In genomic region chr3:50254577-50255250, GRCh38 we compare ENCODE assay signal across 10 cellular contexts. TPM values are rescaled to one million over a fixed set of nuclear protein-coding genes. Genes with fewer than 3 reads are reported as not detected.
A peak's percentile ranks its signal among the peaks of the same experiment; 100 is the strongest.
DNase-seq lines count a peak whose midpoint lies in the region; ATAC-seq, FAIRE-seq and TF ChIP-seq lines count a peak whose summit lies in the region.
"Had no signal": no experiment of that assay in that cellular context is flagged by ENCODE, and none has a peak within 500 bp of the region (broad histone marks: within the 10 kb centered on the region; RNA-seq: fewer than 3 reads in every experiment).

No MANE protein-coding gene starts in this region.

- POLR2A ChIA-PET in WTC11 (lab: Charles Lee): no interaction called here

- H3K9me3 Mint-ChIP-seq in WTC11: no peaks in the 10 kb centered on the region

- peaks cover 20% of the 10 kb centered on the region for H3K4me1 Mint-ChIP-seq in WTC11

- H3K27me3 Mint-ChIP-seq in WTC11 (ENCODE audit: low read depth): no peaks in the 10 kb centered on the region

- no peak for TF ChIP-seq POLR2A in GM12892 (IDR thresholded peaks at IDR 0.05; ENCODE audit: low read depth, low read length)

- no peak for FAIRE-seq in GM12892 (lab: Jason Lieb, UNC)
- FAIRE-seq: TTC549 had no signal

- 0 out of 2 replicates have a peak, but pooled peaks have one; percentile 14 for ATAC-seq in WTC11

- no peak overlapping the region for H3K4me3 ChIP-seq in fibroblast of pulmonary artery (replicated peaks; ENCODE audit: low read depth, low read length)

- CTCF ChIA-PET in WTC11 (lab: Charles Lee): interaction anchor here (0.6 to 7.6 kb wide), 6 partner anchors 6 to 67 kb away, joined by 3 to 151 read pairs (median 6); no protein-coding TSS in a partner anchor

- peak; percentile 51 for DNase-seq in EH (ENCODE audit: low read depth)
- no peak for DNase-seq in WTC11 (ENCODE audit: low spot score)
- DNase-seq in fibroblast of pulmonary artery (ENCODE audit: low read depth): peak; percentile 86
- peak; percentile 82 for DNase-seq in pulmonary artery endothelial cell (ENCODE audit: low read depth, low spot score)
- no peak for DNase-seq in retina
- no peak for DNase-seq in GDM1 (lab: John Stamatoyannopoulos, UW)
- DNase-seq in NCI-H2171 (lab: John Stamatoyannopoulos, UW): no peak
- DNase-seq in GM12892 (ENCODE audit: insufficient read length): no peak

- H3K4me3 Mint-ChIP-seq in WTC11: no peak overlapping the region

- H3K27ac Mint-ChIP-seq in WTC11: peak overlapping the region; percentile 84

- H3K36me3 Mint-ChIP-seq in WTC11: peaks cover 28% of the 10 kb centered on the region

- TF ChIP-seq CTCF in WTC11 (IDR thresholded peaks at IDR 0.05): no peak
- no peak for TF ChIP-seq CTCF in fibroblast of pulmonary artery (IDR thresholded peaks at IDR 0.05; ENCODE audit: low read length, missing control alignments)

TF ChIP-seq in WTC11, 78 proteins besides CTCF, POLR2A, EP300 and RAD21 (continues in another document):
- no peak for TF ChIP-seq OVOL2 (CRISPR knock-in tag; IDR thresholded peaks at IDR 0.05; ENCODE audit: borderline replicate concordance)
- TF ChIP-seq ATF3 (CRISPR knock-in tag; conservative IDR thresholded peaks at IDR 0.05): no peak
- TF ChIP-seq FOXP4 (CRISPR knock-in tag; IDR thresholded peaks at IDR 0.05): no peak
- TF ChIP-seq ELF4 (CRISPR knock-in tag; IDR thresholded peaks at IDR 0.05; ENCODE audit: low read depth): no peak
- TF ChIP-seq NFE2L1 (CRISPR knock-in tag; IDR thresholded peaks at IDR 0.05): no peak
- TF ChIP-seq ATF1 (CRISPR knock-in tag; IDR thresholded peaks at IDR 0.05): no peak
- TF ChIP-seq STAT6 (CRISPR knock-in tag; conservative IDR thresholded peaks at IDR 0.05; ENCODE audit: low read depth): no peak
- TF ChIP-seq CDX4 (CRISPR knock-in tag; IDR thresholded peaks at IDR 0.05; ENCODE audit: borderline replicate concordance): no peak
- no peak for TF ChIP-seq GABPB1 (CRISPR knock-in tag; IDR thresholded peaks at IDR 0.05)
- TF ChIP-seq E2F1 (CRISPR knock-in tag; IDR thresholded peaks at IDR 0.05): no peak
- TF ChIP-seq FOXP1 (CRISPR knock-in tag; IDR thresholded peaks at IDR 0.05; ENCODE audit: borderline replicate concordance): no peak
- TF ChIP-seq TCF7 (CRISPR knock-in tag; IDR thresholded peaks at IDR 0.05; ENCODE audit: low read depth): no peak
- TF ChIP-seq ZNF425 (CRISPR knock-in tag; conservative IDR thresholded peaks at IDR 0.05): no peak
- TF ChIP-seq IRF2 (CRISPR knock-in tag; IDR thresholded peaks at IDR 0.05; ENCODE audit: borderline replicate concordance, low read depth): no peak
- TF ChIP-seq GTF2I (CRISPR knock-in tag; conservative IDR thresholded peaks at IDR 0.05): no peak

RNA-seq across cellular contexts. Expression of gene SEMA3B, which starts 14.2 kb away (rescaled TPM):
- total RNA-seq in WTC11 (2021): 7.3 to 9.0 TPM (median 8.7 TPM) in 3 replicates
- total RNA-seq in pulmonary artery endothelial cell: 0.53 and 0.66 TPM in 2 replicates
- polyA plus RNA-seq in GM12892 (2012; ENCODE audit: missing spikeins): 0.30 TPM

RNA-seq across cellular contexts. Expression of gene GNAI2, which starts 18.7 kb away (rescaled TPM):
- total RNA-seq in WTC11 (2021) (181 to 185 TPM (median 185 TPM) in 3 replicates), pulmonary artery endothelial cell (597 and 651 TPM in 2 replicates)
- 116 TPM for polyA plus RNA-seq in GM12892 (2012; ENCODE audit: missing spikeins)

RNA-seq across cellular contexts. Expression of gene LSMEM2, which starts 24.2 kb away (rescaled TPM):
- total RNA-seq in WTC11 (2021) (0.41 to 0.60 TPM (median 0.57 TPM) in 3 replicates), pulmonary artery endothelial cell (not detected in 2 replicates)
- 0.25 TPM for polyA plus RNA-seq in GM12892 (2012; ENCODE audit: missing spikeins)
- total RNA-seq: epithelial cell of proximal tubule had no signal

RNA-seq across cellular contexts. Expression of gene IFRD2, which starts 37.5 kb away (rescaled TPM):
- total RNA-seq in WTC11 (2021) (63.2 to 92.0 TPM (median 75.6 TPM) in 3 replicates), pulmonary artery endothelial cell (148 and 187 TPM in 2 replicates)
- polyA plus RNA-seq in GM12892 (2012; ENCODE audit: missing spikeins): 40.2 TPM

RNA-seq across cellular contexts. Expression of gene HYAL3, which starts 44.5 kb away (rescaled TPM):
- total RNA-seq in WTC11 (2021): 2.9 to 3.8 TPM (median 3.2 TPM) in 3 replicates
- 9.6 and 10.3 TPM in 2 replicates for total RNA-seq in pulmonary artery endothelial cell
- 1.2 TPM for polyA plus RNA-seq in GM12892 (2012; ENCODE audit: missing spikeins)

Comparison
In these comparisons a context has a peak if more than half of its experiments do, and no peak if none do; other contexts are left out.
1. DNase-seq: peak in EH (single experiment), fibroblast of pulmonary artery (single experiment) and pulmonary artery endothelial cell (single experiment); none in WTC11 (single experiment), retina (single experiment), GDM1 (single experiment), NCI-H2171 (single experiment) and GM12892 (single experiment).